19 cellular contexts compared by ENCODE assay signal in genomic region chr14:23151342-23151741, GRCh38. TPM values are rescaled to one million over a fixed set of nuclear protein-coding genes. Genes with fewer than 3 reads are reported as not detected.
DNase-seq lines count a peak whose midpoint lies in the region; ATAC-seq and TF ChIP-seq lines count a peak whose summit lies in the region.
"Had no signal": no experiment of that assay in that cellular context is flagged by ENCODE, and none has a peak within 500 bp of the region (broad histone marks: within the 10 kb centered on the region; RNA-seq: fewer than 3 reads in every experiment).

No MANE protein-coding gene starts in this region.

- CTCF ChIA-PET in HEK293 (lab: Yijun Ruan, JAX) (interaction anchor here (0.7 to 2.2 kb wide), 2 partner anchors 31 to 229 kb away, joined by 3 to 7 read pairs; no protein-coding TSS in a partner anchor), RWPE1 (lab: Yijun Ruan, JAX) (no interaction called here)

- H3K36me3 ChIP-seq in HEK293 (ENCODE audit: control insufficient read depth in 2 of 2, insufficient read depth in 1 of 2, low read length in 2 of 2) = no peaks in the 10 kb centered on the region
- H3K36me3 ChIP-seq in gastroesophageal sphincter = peaks cover 0 to 12% of the 10 kb centered on the region in 2 donors
- H3K36me3 ChIP-seq in skeletal muscle tissue (ENCODE audit: control insufficient read depth in 3 of 3, insufficient read depth in 3 of 3, low read length in 3 of 3) = no peaks in the 10 kb centered on the region
- no peaks in the 10 kb centered on the region for H3K36me3 ChIP-seq in adrenal gland (replicated peaks in 1 of 2)
- H3K36me3 ChIP-seq: HAP-1 had no signal

- intact Hi-C loops in adrenal gland (cut with DNase I) = no loop called here

- H3K4me3 ChIP-seq in HEK293 (ENCODE audit: low read depth, low read length) = no peak overlapping the region
- no peak overlapping the region for H3K4me3 ChIP-seq in gastroesophageal sphincter
- no peak overlapping the region for H3K4me3 ChIP-seq in skeletal muscle tissue (ENCODE audit: low read length in 3 of 3)
- no peak overlapping the region for H3K4me3 ChIP-seq in adrenal gland
- H3K4me3 ChIP-seq: A549, HAP-1 had no signal

- TF ChIP-seq POLR2A in gastroesophageal sphincter (IDR thresholded peaks at IDR 0.05) (no peak), adrenal gland (IDR thresholded peaks at IDR 0.05) (no peak)

- H3K9me3 ChIP-seq in HEK293 (ENCODE audit: control insufficient read depth, insufficient read depth, low read depth, low read length) = no peaks in the 10 kb centered on the region
- no peaks in the 10 kb centered on the region for H3K9me3 ChIP-seq in gastroesophageal sphincter
- H3K9me3 ChIP-seq in skeletal muscle tissue (ENCODE audit: control insufficient read depth in 3 of 3, low read length in 3 of 3) = no peaks in the 10 kb centered on the region
- H3K9me3 ChIP-seq in adrenal gland (replicated peaks in 1 of 3) = no peaks in the 10 kb centered on the region
- H3K9me3 ChIP-seq: A549, HAP-1 had no signal

- H3K27me3 ChIP-seq in gastroesophageal sphincter (no peaks in the 10 kb centered on the region), skeletal muscle tissue (ENCODE audit: control insufficient read depth in 3 of 3, insufficient read depth in 3 of 3, low read length in 3 of 3) (no peaks in the 10 kb centered on the region), adrenal gland (no peaks in the 10 kb centered on the region)

- TF ChIP-seq CTCF in HEK293 (tag by site-specific recombination; IDR thresholded peaks at IDR 0.05) (no peak), RWPE1 (conservative IDR thresholded peaks at IDR 0.05; ENCODE audit: low read depth) (no peak), gastroesophageal sphincter (IDR thresholded peaks at IDR 0.05) (no peak), adrenal gland (IDR thresholded peaks at IDR 0.05) (no peak)

- DNase-seq in RWPE1 (ENCODE audit: low spot score) (no peak), adrenal gland (no peak), NCI-H2107 treated with DMSO at 0.1 percent for 48 hours (lab: John Stamatoyannopoulos, UW; ENCODE audit: unreplicated experiment) (no peak)
- DNase-seq in activated T-cell treated with anti-CD3 and anti-CD28 coated beads, Interleukin-2, amount 50 U/mL, for 72 hours = no peak
- DNase-seq: CD8-positive, alpha-beta T cell; COR-L47; DND-41; GDM1; HFFc6 had no signal

- no peak for ATAC-seq in gastroesophageal sphincter
- ATAC-seq in activated T-cell treated with anti-CD3 and anti-CD28 coated beads, Interleukin-2, amount 50 U/mL, for 72 hours (replicated peaks in 1 of 2) = no peak
- no peak for ATAC-seq in HG02970 (IDR thresholded peaks at IDR 0.05; ENCODE audit: low FRiP score, unreplicated experiment)
- ATAC-seq: A549; CD8-positive, alpha-beta T cell had no signal

- WGBS in gastroesophageal sphincter (ENCODE audit: low coverage in 1 of 2), 2 donors = 82 to 100% methylated on average over 1 to 2 of the region's 2 CpGs
- WGBS in adrenal gland, 4 donors = 84 to 88% (median 85%) methylated on average over 2 of the region's 2 CpGs

- H3K4me1 Mint-ChIP-seq in activated T-cell treated with anti-CD3 and anti-CD28 coated beads, Interleukin-2, amount 50 U/mL, for 72 hours (ENCODE audit: low read depth) = peaks cover 28% of the 10 kb centered on the region

- H3K27ac Mint-ChIP-seq in activated T-cell treated with anti-CD3 and anti-CD28 coated beads, Interleukin-2, amount 50 U/mL, for 72 hours = no peak overlapping the region
- H3K27ac Mint-ChIP-seq: CD14-positive monocyte; CD8-positive, alpha-beta T cell; HFFc6 had no signal

- no peak for TF ChIP-seq EP300 in gastroesophageal sphincter (IDR thresholded peaks at IDR 0.05)

- no peak overlapping the region for H3K4me3 Mint-ChIP-seq in activated T-cell treated with anti-CD3 and anti-CD28 coated beads, Interleukin-2, amount 50 U/mL, for 72 hours
- H3K4me3 Mint-ChIP-seq: CD14-positive monocyte; CD8-positive, alpha-beta T cell; HFFc6 had no signal

- H3K9me3 Mint-ChIP-seq in activated T-cell treated with anti-CD3 and anti-CD28 coated beads, Interleukin-2, amount 50 U/mL, for 72 hours = no peaks in the 10 kb centered on the region
- H3K9me3 Mint-ChIP-seq: CD8-positive, alpha-beta T cell; HFFc6 had no signal

- H3K27ac ChIP-seq in HEK293 (ENCODE audit: extremely low read depth, low read depth, low read length) (no peak overlapping the region), RWPE1 (peak overlapping the region; percentile 3; the same call in 1 of the 2 replicates), gastroesophageal sphincter (peak overlapping the region in 3 of 4 donors; percentile 90 to 95 (median 90)), skeletal muscle tissue (ENCODE audit: low read depth, low read length) (peak overlapping the region; percentile 17), adrenal gland (no peak overlapping the region)
- H3K27ac ChIP-seq: A549, HL-60 had no signal

- H3K9ac ChIP-seq in skeletal muscle tissue (ENCODE audit: low read depth in 1 of 3, low read length in 3 of 3) = peak overlapping the region in 1 of 3 donors; percentile 40

- POLR2A ChIA-PET in HEK293 (lab: Yijun Ruan, JAX) = interaction anchor here (0.6 kb wide), 1 partner anchor 57 kb away, joined by 3 read pairs; no protein-coding TSS in a partner anchor
- POLR2A ChIA-PET in RWPE1 (lab: Yijun Ruan, JAX; ENCODE audit: low non-redundant PET) = interaction anchor here (0.6 kb wide), 2 partner anchors 25 to 187 kb away, joined by 7 read pairs; no protein-coding TSS in a partner anchor

- H3K27me3 Mint-ChIP-seq in activated T-cell treated with anti-CD3 and anti-CD28 coated beads, Interleukin-2, amount 50 U/mL, for 72 hours (ENCODE audit: low read depth) = peaks cover 16% of the 10 kb centered on the region

- no peaks in the 10 kb centered on the region for H3K36me3 Mint-ChIP-seq in activated T-cell treated with anti-CD3 and anti-CD28 coated beads, Interleukin-2, amount 50 U/mL, for 72 hours (ENCODE audit: insufficient read depth in 2 of 2)
- H3K36me3 Mint-ChIP-seq: CD14-positive monocyte; CD8-positive, alpha-beta T cell had no signal

- H3K4me1 ChIP-seq in HEK293 (ENCODE audit: control insufficient read depth, insufficient read depth, low read length) = peaks cover 2% of the 10 kb centered on the region; the same call in 1 of the 2 replicates
- H3K4me1 ChIP-seq in gastroesophageal sphincter = peaks cover 10 to 100% (median 18%) of the 10 kb centered on the region in 3 donors
- peaks cover 56 to 78% (median 72%) of the 10 kb centered on the region in 3 donors for H3K4me1 ChIP-seq in skeletal muscle tissue (ENCODE audit: control insufficient read depth in 3 of 3, insufficient read depth in 3 of 3, low read length in 3 of 3)
- peaks cover 26 to 30% of the 10 kb centered on the region in 2 donors for H3K4me1 ChIP-seq in adrenal gland (replicated peaks in 1 of 2)
- H3K4me1 ChIP-seq: HAP-1 had no signal

TF ChIP-seq in HEK293, 187 proteins besides CTCF, POLR2A, EP300 and RAD21:
- TF ChIP-seq ZNF677 (tag by site-specific recombination; IDR thresholded peaks at IDR 0.05) (no peak), ZNF121 (tag by site-specific recombination; IDR thresholded peaks at IDR 0.05) (peak; percentile 56; the same call in 1 of the 2 replicates)

RNA-seq across cellular contexts. Expression of gene SLC7A8, which starts 32.1 kb away (rescaled TPM):
- total RNA-seq in gastroesophageal sphincter (10 to 100 TPM; 21.6 to 56.7 (median 32.2) TPM), skeletal muscle tissue (4.7 TPM), adrenal gland (10 to 100 TPM; 23.4 to 50.9 (median 33.4) TPM)
- polyA plus RNA-seq in adrenal gland = 10 to 100 TPM; 18.2 to 24.5 (median 21.0) TPM
- total RNA-seq in activated T-cell treated with anti-CD3 and anti-CD28 coated beads, Interleukin-2, amount 50 U/mL, for 72 hours = 1 to 10 TPM in 1 of 2 donors, under 1 TPM in 1; 0.72 to 1.2 TPM

RNA-seq across cellular contexts. Expression of gene CEBPE, which starts 32.3 kb away (rescaled TPM):
- total RNA-seq in gastroesophageal sphincter (not detected), skeletal muscle tissue (under 0.01 TPM), adrenal gland (under 1 TPM in 1 of 8 donors, not detected in 7; 0.15 TPM)
- under 1 TPM in 2 of 3 donors, not detected in 1; 0.03 to 0.40 TPM for polyA plus RNA-seq in adrenal gland
- under 1 TPM; 0.21 to 0.36 TPM for total RNA-seq in activated T-cell treated with anti-CD3 and anti-CD28 coated beads, Interleukin-2, amount 50 U/mL, for 72 hours
- total RNA-seq: CD8-positive, alpha-beta T cell; H1; HFFc6 had no signal
- polyA plus RNA-seq: BJ had no signal

RNA-seq across cellular contexts. Expression of gene CIROP, which starts 46.6 kb away (rescaled TPM):
- total RNA-seq in gastroesophageal sphincter = under 1 TPM in 2 of 4 donors, not detected in 2; 0.13 to 0.31 TPM
- not detected for total RNA-seq in skeletal muscle tissue
- total RNA-seq in adrenal gland = not detected
- not detected for polyA plus RNA-seq in adrenal gland
- total RNA-seq in activated T-cell treated with anti-CD3 and anti-CD28 coated beads, Interleukin-2, amount 50 U/mL, for 72 hours = not detected
- total RNA-seq: CD8-positive, alpha-beta T cell; H1; HFFc6 had no signal
- polyA plus RNA-seq: A549, CD14-positive monocyte had no signal

RNA-seq across cellular contexts. Expression of gene C14orf119, which starts 56.0 kb away (rescaled TPM):
- total RNA-seq in gastroesophageal sphincter (10 to 100 TPM; 31.3 to 38.2 (median 33.4) TPM), skeletal muscle tissue (24.5 TPM), adrenal gland (100 to 1,000 TPM in 1 of 8 donors, 10 to 100 TPM in 7; 23.9 to 206 (median 53.1) TPM)
- polyA plus RNA-seq in adrenal gland = 10 to 100 TPM; 28.0 to 52.9 (median 35.1) TPM
- total RNA-seq in activated T-cell treated with anti-CD3 and anti-CD28 coated beads, Interleukin-2, amount 50 U/mL, for 72 hours = 10 to 100 TPM; 31.3 to 38.5 TPM

RNA-seq across cellular contexts. Expression of gene ACIN1, which starts 56.4 kb away (rescaled TPM):
- total RNA-seq in gastroesophageal sphincter (100 to 1,000 TPM in 1 of 4 donors, 10 to 100 TPM in 3; 55.7 to 121 (median 91.8) TPM), skeletal muscle tissue (62.1 TPM), adrenal gland (100 to 1,000 TPM in 4 of 8 donors, 10 to 100 TPM in 4; 73.1 to 203 (median 111) TPM)
- polyA plus RNA-seq in adrenal gland = 100 to 1,000 TPM; 116 to 431 (median 258) TPM
- 100 to 1,000 TPM; 162 to 188 TPM for total RNA-seq in activated T-cell treated with anti-CD3 and anti-CD28 coated beads, Interleukin-2, amount 50 U/mL, for 72 hours

Comparison
In these comparisons a context has a peak if more than half of its experiments do, and no peak if none do; other contexts are left out.
1. H3K27ac ChIP-seq: peak in RWPE1 (single experiment), gastroesophageal sphincter (3 of 4) and skeletal muscle tissue (single experiment); none in HEK293 (single experiment) and adrenal gland (0 of 5).